ENCODE assay signal across 8 cellular contexts in the genomic region with DNA sequence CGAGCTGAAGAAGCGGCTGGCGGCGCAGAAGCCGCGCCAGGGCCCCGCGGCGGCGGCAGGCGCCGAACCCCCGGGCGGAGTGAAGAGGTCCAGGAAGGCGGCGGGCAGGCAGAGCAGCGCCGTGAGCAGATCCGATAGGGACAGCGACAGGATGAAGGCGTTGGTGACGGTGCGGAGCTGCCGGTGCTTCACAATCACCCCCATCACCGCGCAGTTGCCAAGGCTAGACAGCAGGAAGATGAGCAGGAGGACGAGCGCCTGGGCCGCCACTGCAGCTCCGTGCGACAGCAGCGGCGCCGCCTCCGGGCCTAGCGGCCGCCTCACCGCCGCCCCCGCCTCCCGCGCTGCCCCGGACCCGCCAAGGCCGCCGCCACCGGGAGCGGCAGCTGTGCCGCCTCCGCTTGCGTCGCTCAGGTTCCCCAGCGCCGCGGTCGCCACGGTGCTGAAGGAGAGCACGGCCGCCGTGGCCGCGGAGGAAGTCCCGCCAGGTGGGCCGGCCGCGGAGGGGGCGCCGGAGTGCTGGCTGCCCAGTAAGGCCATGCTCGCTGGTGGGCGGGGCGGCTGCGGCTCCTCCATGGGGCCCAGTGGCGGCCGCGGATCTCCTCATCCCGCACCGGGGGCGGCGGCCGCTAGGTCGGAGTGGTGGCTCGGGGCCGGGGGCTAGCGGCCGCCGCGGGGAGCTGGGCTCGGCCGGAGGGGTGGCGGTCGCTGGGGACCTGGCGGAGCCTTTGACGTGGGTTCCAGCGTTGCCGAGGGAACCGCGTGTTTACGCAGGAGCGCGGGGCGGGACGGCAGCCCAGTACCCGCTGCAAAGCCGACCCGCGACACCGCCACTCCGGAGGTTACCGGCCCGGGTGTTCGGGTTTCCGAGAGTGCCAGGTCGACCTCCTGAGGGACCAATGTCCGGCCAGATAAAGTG. TPM values are rescaled to one million over a fixed set of nuclear protein-coding genes. Genes with fewer than 3 reads are reported as not detected.
DNase-seq lines count a peak whose midpoint lies in the region; ATAC-seq and TF ChIP-seq lines count a peak whose summit lies in the region.

A gene with protein sequence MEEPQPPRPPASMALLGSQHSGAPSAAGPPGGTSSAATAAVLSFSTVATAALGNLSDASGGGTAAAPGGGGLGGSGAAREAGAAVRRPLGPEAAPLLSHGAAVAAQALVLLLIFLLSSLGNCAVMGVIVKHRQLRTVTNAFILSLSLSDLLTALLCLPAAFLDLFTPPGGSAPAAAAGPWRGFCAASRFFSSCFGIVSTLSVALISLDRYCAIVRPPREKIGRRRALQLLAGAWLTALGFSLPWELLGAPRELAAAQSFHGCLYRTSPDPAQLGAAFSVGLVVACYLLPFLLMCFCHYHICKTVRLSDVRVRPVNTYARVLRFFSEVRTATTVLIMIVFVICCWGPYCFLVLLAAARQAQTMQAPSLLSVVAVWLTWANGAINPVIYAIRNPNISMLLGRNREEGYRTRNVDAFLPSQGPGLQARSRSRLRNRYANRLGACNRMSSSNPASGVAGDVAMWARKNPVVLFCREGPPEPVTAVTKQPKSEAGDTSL (minus strand): TSS at position 730 of the 919 bp plus-strand sequence. CDS start 154 bp downstream, at position 576.

- H3K36me3 ChIP-seq in mucosa of descending colon (ENCODE audit: low read depth): no peaks in the 10 kb centered on the region

- peak within 1 kb of the TSS; percentile 62 for H3K4me3 ChIP-seq in GM12875 (ENCODE audit: low read depth, low read length)
- peak within 1 kb of the TSS; percentile 7 for H3K4me3 ChIP-seq in mucosa of descending colon

- no peaks in the 10 kb centered on the region for H3K9me3 ChIP-seq in mucosa of descending colon

- intact Hi-C loops in mucosa of descending colon (cut with DNase I, micrococcal nuclease): no loop called here

- H3K27ac Mint-ChIP-seq in stimulated activated effector memory CD8-positive, alpha-beta T cell treated with anti-CD3 and anti-CD28 coated beads, Interleukin-12 subunit alpha, Interleukin-12 subunit beta, amount 100 ng/mL, for 72 hours: peak within 1 kb of the TSS; percentile 45

- H3K4me1 Mint-ChIP-seq in stimulated activated effector memory CD8-positive, alpha-beta T cell treated with anti-CD3 and anti-CD28 coated beads, Interleukin-12 subunit alpha, Interleukin-12 subunit beta, amount 100 ng/mL, for 72 hours: peaks cover 8% of the 10 kb centered on the region

- no peaks in the 10 kb centered on the region for H3K36me3 Mint-ChIP-seq in stimulated activated effector memory CD8-positive, alpha-beta T cell treated with anti-CD3 and anti-CD28 coated beads, Interleukin-12 subunit alpha, Interleukin-12 subunit beta, amount 100 ng/mL, for 72 hours

- peak within 1 kb of the TSS; percentile 81 for H3K4me3 Mint-ChIP-seq in stimulated activated effector memory CD8-positive, alpha-beta T cell treated with anti-CD3 and anti-CD28 coated beads, Interleukin-12 subunit alpha, Interleukin-12 subunit beta, amount 100 ng/mL, for 72 hours

- peak; percentile 31 for DNase-seq in NCI-H2107 treated with DMSO at 0.1 percent for 48 hours (lab: John Stamatoyannopoulos, UW; ENCODE audit: unreplicated experiment)
- DNase-seq in activated T-cell treated with anti-CD3 and anti-CD28 coated beads for 4 hours: peak; percentile 26
- peak; percentile 80 to 83 for DNase-seq in erythroblast (lab: John Stamatoyannopoulos, UW)
- peak; percentile 58 to 76 (median 73) for DNase-seq in mucosa of descending colon
- peak; percentile 42 to 75 for DNase-seq in stimulated activated effector memory CD8-positive, alpha-beta T cell treated with anti-CD3 and anti-CD28 coated beads, Interleukin-12 subunit alpha, Interleukin-12 subunit beta, amount 100 ng/mL, for 72 hours (ENCODE audit: low spot score in 2 of 2)
- DNase-seq in pons (ENCODE audit: low spot score): no peak

- H3K4me1 ChIP-seq in mucosa of descending colon (ENCODE audit: low read depth): peaks cover 8% of the 10 kb centered on the region

- ATAC-seq in HG02588 (IDR thresholded peaks at IDR 0.05; ENCODE audit: unreplicated experiment) (peak; percentile 67), mucosa of descending colon (peak; percentile 77)
- peak; percentile 81 for ATAC-seq in stimulated activated effector memory CD8-positive, alpha-beta T cell treated with anti-CD3 and anti-CD28 coated beads, Interleukin-12 subunit alpha, Interleukin-12 subunit beta, amount 100 ng/mL, for 72 hours

- TF ChIP-seq POLR2A in erythroblast (IDR thresholded peaks at IDR 0.05; ENCODE audit: low read length): no peak

- no peak for TF ChIP-seq CTCF in GM12875 (IDR thresholded peaks at IDR 0.05; ENCODE audit: borderline replicate concordance, insufficient read depth, low read depth, low read length)
- no peak for TF ChIP-seq CTCF in mucosa of descending colon (IDR thresholded peaks at IDR 0.05)

- no peaks in the 10 kb centered on the region for H3K9me3 Mint-ChIP-seq in stimulated activated effector memory CD8-positive, alpha-beta T cell treated with anti-CD3 and anti-CD28 coated beads, Interleukin-12 subunit alpha, Interleukin-12 subunit beta, amount 100 ng/mL, for 72 hours

RNA-seq across cellular contexts. Expression of the gene that starts here (rescaled TPM):
- total RNA-seq in mucosa of descending colon: 1 to 10 TPM; 1.7 to 4.9 (median 2.8) TPM
